Comparison of ENCODE assay signal across 1 cellular context in the genomic region with DNA sequence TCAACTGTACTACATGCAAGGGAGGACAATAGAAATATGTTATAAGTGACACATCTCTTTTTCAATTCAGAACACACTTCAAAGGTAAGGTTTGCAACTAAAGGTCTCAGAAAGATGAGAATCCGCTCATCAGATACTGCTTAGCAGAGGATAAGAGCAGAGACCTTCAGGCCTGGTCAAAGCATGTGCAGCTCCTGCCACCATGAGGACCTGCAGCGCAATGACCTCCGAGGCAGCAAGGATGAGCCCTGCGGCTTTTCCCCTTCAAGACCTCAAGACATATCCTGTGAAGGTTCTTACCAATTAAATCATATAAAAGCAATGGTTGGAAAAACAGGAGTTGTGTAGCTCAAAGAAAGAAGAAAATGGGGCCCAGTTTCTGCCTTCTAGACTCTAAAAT.
TF ChIP-seq lines count a peak whose summit lies in the region.

No MANE protein-coding gene starts in this region.

TF ChIP-seq in Ishikawa, 13 proteins besides CTCF, POLR2A, EP300 and RAD21 (continued from another document):
- TF ChIP-seq, protein P1, sequence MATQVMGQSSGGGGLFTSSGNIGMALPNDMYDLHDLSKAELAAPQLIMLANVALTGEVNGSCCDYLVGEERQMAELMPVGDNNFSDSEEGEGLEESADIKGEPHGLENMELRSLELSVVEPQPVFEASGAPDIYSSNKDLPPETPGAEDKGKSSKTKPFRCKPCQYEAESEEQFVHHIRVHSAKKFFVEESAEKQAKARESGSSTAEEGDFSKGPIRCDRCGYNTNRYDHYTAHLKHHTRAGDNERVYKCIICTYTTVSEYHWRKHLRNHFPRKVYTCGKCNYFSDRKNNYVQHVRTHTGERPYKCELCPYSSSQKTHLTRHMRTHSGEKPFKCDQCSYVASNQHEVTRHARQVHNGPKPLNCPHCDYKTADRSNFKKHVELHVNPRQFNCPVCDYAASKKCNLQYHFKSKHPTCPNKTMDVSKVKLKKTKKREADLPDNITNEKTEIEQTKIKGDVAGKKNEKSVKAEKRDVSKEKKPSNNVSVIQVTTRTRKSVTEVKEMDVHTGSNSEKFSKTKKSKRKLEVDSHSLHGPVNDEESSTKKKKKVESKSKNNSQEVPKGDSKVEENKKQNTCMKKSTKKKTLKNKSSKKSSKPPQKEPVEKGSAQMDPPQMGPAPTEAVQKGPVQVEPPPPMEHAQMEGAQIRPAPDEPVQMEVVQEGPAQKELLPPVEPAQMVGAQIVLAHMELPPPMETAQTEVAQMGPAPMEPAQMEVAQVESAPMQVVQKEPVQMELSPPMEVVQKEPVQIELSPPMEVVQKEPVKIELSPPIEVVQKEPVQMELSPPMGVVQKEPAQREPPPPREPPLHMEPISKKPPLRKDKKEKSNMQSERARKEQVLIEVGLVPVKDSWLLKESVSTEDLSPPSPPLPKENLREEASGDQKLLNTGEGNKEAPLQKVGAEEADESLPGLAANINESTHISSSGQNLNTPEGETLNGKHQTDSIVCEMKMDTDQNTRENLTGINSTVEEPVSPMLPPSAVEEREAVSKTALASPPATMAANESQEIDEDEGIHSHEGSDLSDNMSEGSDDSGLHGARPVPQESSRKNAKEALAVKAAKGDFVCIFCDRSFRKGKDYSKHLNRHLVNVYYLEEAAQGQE (IDR thresholded peaks at IDR 0.05; ENCODE audit: low read depth): no peak
- TF ChIP-seq CREB1 (IDR thresholded peaks at IDR 0.05; ENCODE audit: low read depth) (no peak), EGR1 (IDR thresholded peaks at IDR 0.05) (no peak), ZBTB7A (IDR thresholded peaks at IDR 0.05; ENCODE audit: low read depth) (no peak)
